In genomic region chr17:8105957-8106398, GRCh38 we compare ENCODE assay signal across 1 cellular context.
TF ChIP-seq lines count a peak whose summit lies in the region.

No MANE protein-coding gene starts in this region.

TF ChIP-seq in K562, 482 proteins besides CTCF, POLR2A, EP300 and RAD21 (continued from another document):
- TF ChIP-seq ZNF592 (IDR thresholded peaks at IDR 0.05): peak; percentile 42; the same call in 1 of the 2 replicates
TF ChIP-seq in K562: peak in this region for 27.
